ENCODE assay signal across 8 cellular contexts in genomic region chr16:2867987-2868789, GRCh38. TPM values are rescaled to one million over a fixed set of nuclear protein-coding genes. Genes with fewer than 3 reads are reported as not detected.
DNase-seq lines count a peak whose midpoint lies in the region; FAIRE-seq and TF ChIP-seq lines count a peak whose summit lies in the region.

No MANE protein-coding gene starts in this region.

- H2BK12ac ChIP-seq in H9 (ENCODE audit: insufficient read length, low read depth, low read length) (no peak overlapping the region), neuronal stem cell (ENCODE audit: low read length) (no peak overlapping the region)

- no peak overlapping the region for H3T11ph ChIP-seq in H9 (ENCODE audit: low read length)

- H3K4me2 ChIP-seq in H9 (ENCODE audit: insufficient read depth, insufficient read length, low read length) (peak overlapping the region; percentile 48), MM.1S (ENCODE audit: low read depth, low read length) (peak overlapping the region; percentile 97), neuronal stem cell (ENCODE audit: insufficient read depth, low read length, poor library complexity, severe bottlenecking) (peak overlapping the region; percentile 85)

- H2AK5ac ChIP-seq in H9 (ENCODE audit: insufficient read length, low read length) (no peak overlapping the region), neuronal stem cell (ENCODE audit: low read depth, low read length) (no peak overlapping the region)

- H3K56ac ChIP-seq in H9 (ENCODE audit: insufficient read length, low read depth, low read length): no peak overlapping the region

- 0 out of 4 replicates have a peak, but pooled peaks cover 0 to 3% of the 10 kb centered on the region in 2 experiments for H3K4me1 Mint-ChIP-seq in H9

- no peaks in the 10 kb centered on the region; a peak in 1 of 7 replicates for H3K36me3 Mint-ChIP-seq in H9 (ENCODE audit: insufficient read depth in 1 of 3, low read depth in 3 of 3)

- H2BK120ac ChIP-seq in H9 (ENCODE audit: low read depth, low read length, poor library complexity, severe bottlenecking) (no peak overlapping the region), neuronal stem cell (ENCODE audit: low read depth, low read length) (no peak overlapping the region)

- H2BK20ac ChIP-seq in H9 (ENCODE audit: low read depth, low read length, poor library complexity, severe bottlenecking): no peak overlapping the region

- WGBS in H9 (ENCODE audit: extremely low coverage, insufficient read length, low lambda C conversion rate): no CpG with 5 or more reads among the region's 45 CpGs
- WGBS in neuronal stem cell (ENCODE audit: extremely low coverage in 2 of 2, insufficient read length in 2 of 2, insufficient replicate concordance in 1 of 2), 2 donors: no CpG with 5 or more reads among the region's 45 CpGs

- H3K23ac ChIP-seq in H9 (ENCODE audit: insufficient read length, low read depth, low read length) (no peak overlapping the region), neuronal stem cell (ENCODE audit: low read depth, low read length, poor library complexity) (peak overlapping the region; percentile 87)

- peak overlapping the region; percentile 68 to 95 (median 79); a peak in 5 of 7 replicates for H3K27ac Mint-ChIP-seq in H9

- peak; percentile 91 for DNase-seq in G401 (ENCODE audit: low spot score)
- peak; percentile 95 for DNase-seq in H9
- DNase-seq in MM.1S: peak; percentile 90
- peak; percentile 91 for DNase-seq in SIG-M5 treated with dmso at 0.1 percent for 504 hours (lab: John Stamatoyannopoulos, UW; ENCODE audit: unreplicated experiment)
- DNase-seq in activated naive CD4-positive, alpha-beta T cell treated with Interleukin-2 at 50 U/mL for 16 hours: peak; percentile 98
- peak; percentile 90 to 98 for DNase-seq in frontal cortex (ENCODE audit: low spot score in 2 of 2)
- peak; percentile 86 for DNase-seq in neuronal stem cell (ENCODE audit: low spot score)

- H3K9me3 Mint-ChIP-seq in H9: no peaks in the 10 kb centered on the region

- H3K23me2 ChIP-seq in H9 (ENCODE audit: insufficient read length, low read depth, low read length, poor library complexity, severe bottlenecking): peaks cover 2% of the 10 kb centered on the region

- H2AFZ ChIP-seq in H9 (ENCODE audit: low read length) (no peak overlapping the region), MM.1S (ENCODE audit: low read length) (peak overlapping the region; percentile 97), neuronal stem cell (ENCODE audit: low read length) (peak overlapping the region; percentile 98)

- H4K91ac ChIP-seq in H9 (ENCODE audit: insufficient read length, low read depth, low read length) (no peak overlapping the region), neuronal stem cell (ENCODE audit: low read depth, low read length, poor library complexity) (no peak overlapping the region)

- H3K4me3 ChIP-seq in MM.1S (ENCODE audit: low read length): peak overlapping the region; percentile 77
- peak overlapping the region; percentile 59 to 80 for H3K4me3 ChIP-seq in neuronal stem cell (ENCODE audit: low read length in 2 of 2)
- peak overlapping the region; percentile 68 to 89 (median 84) for H3K4me3 ChIP-seq in subcutaneous abdominal adipose tissue (ENCODE audit: low read depth in 1 of 5, low read length in 5 of 5)

- H3K18ac ChIP-seq in H9 (ENCODE audit: insufficient read length, low read depth, low read length) (peak overlapping the region; percentile 85), neuronal stem cell (ENCODE audit: low read length) (peak overlapping the region; percentile 94)

- H3K27ac ChIP-seq in H9 (ENCODE audit: insufficient read length, low read depth, low read length): no peak overlapping the region
- peak overlapping the region; percentile 56; the same call in 1 of the 2 replicates for H3K27ac ChIP-seq in MM.1S (ENCODE audit: low read length)
- peak overlapping the region; percentile 35 for H3K27ac ChIP-seq in neuronal stem cell (replicated peaks; ENCODE audit: low read length)
- peak overlapping the region; percentile 84 for H3K27ac ChIP-seq in subcutaneous abdominal adipose tissue (ENCODE audit: low read depth, low read length)

- no peaks in the 10 kb centered on the region for H3K79me2 ChIP-seq in H9 (ENCODE audit: insufficient read depth, low read length)
- H3K79me2 ChIP-seq in MM.1S (ENCODE audit: low read length): no peaks in the 10 kb centered on the region

- H2BK5ac ChIP-seq in H9 (ENCODE audit: insufficient read length, low read length) (no peak overlapping the region), neuronal stem cell (ENCODE audit: low read length) (no peak overlapping the region)

- TF ChIP-seq CTCF in H9 (conservative IDR thresholded peaks at IDR 0.05) (peak; percentile 99), MM.1S (IDR thresholded peaks at IDR 0.05; ENCODE audit: low read length) (peak; percentile 94)

- in situ Hi-C loops in G401 (cut with HindIII; ENCODE audit: low sequenced_read_pairs): no loop called here

- no peak overlapping the region for H4K5ac ChIP-seq in H9 (ENCODE audit: insufficient read length, low read depth, low read length)

- peaks cover 3% of the 10 kb centered on the region; the same call in 1 of the 2 replicates for H3K27me3 ChIP-seq in H9 (ENCODE audit: insufficient read depth, low read length)
- H3K27me3 ChIP-seq in MM.1S (replicated peaks; ENCODE audit: insufficient read depth, low read length): peaks cover 58% of the 10 kb centered on the region
- H3K27me3 ChIP-seq in neuronal stem cell (ENCODE audit: control insufficient read depth in 3 of 3, insufficient read depth in 3 of 3, low read depth in 1 of 3, low read length in 3 of 3): peaks cover 3 to 27% (median 23%) of the 10 kb centered on the region in 3 experiments
- peaks cover 0 to 9% (median 3%) of the 10 kb centered on the region in 5 donors for H3K27me3 ChIP-seq in subcutaneous abdominal adipose tissue (ENCODE audit: control insufficient read depth in 5 of 5, insufficient read depth in 4 of 5, low read length in 5 of 5)

- H3K79me1 ChIP-seq in H9 (ENCODE audit: insufficient read depth, low read depth, low read length, poor library complexity, severe bottlenecking) (no peaks in the 10 kb centered on the region), neuronal stem cell (ENCODE audit: low read depth, low read length) (no peaks in the 10 kb centered on the region)

- 0 out of 2 replicates have a peak, but pooled peaks cover 2% of the 10 kb centered on the region for H3F3A ChIP-seq in MM.1S (ENCODE audit: insufficient read depth, low read length)

- H4K20me1 ChIP-seq in H9 (ENCODE audit: control insufficient read depth, insufficient read depth, insufficient read length) (no peaks in the 10 kb centered on the region), MM.1S (ENCODE audit: insufficient read depth, low read length) (no peaks in the 10 kb centered on the region)

- H3K4me1 ChIP-seq in H9 (ENCODE audit: insufficient read depth, low read length): no peaks in the 10 kb centered on the region
- H3K4me1 ChIP-seq in MM.1S (ENCODE audit: low read length): no peaks in the 10 kb centered on the region
- peaks cover 0 to 3% of the 10 kb centered on the region in 2 donors for H3K4me1 ChIP-seq in neuronal stem cell (ENCODE audit: control insufficient read depth in 2 of 2, insufficient read depth in 1 of 2, low read depth in 1 of 2, low read length in 2 of 2)
- H3K4me1 ChIP-seq in subcutaneous abdominal adipose tissue (ENCODE audit: control insufficient read depth in 5 of 5, insufficient read depth in 5 of 5, low read length in 5 of 5): peaks cover 0 to 11% (median 8%) of the 10 kb centered on the region in 5 donors

- H2BK15ac ChIP-seq in H9 (ENCODE audit: low read depth, low read length) (no peak overlapping the region), neuronal stem cell (ENCODE audit: low read length) (peak overlapping the region; percentile 69)

- no peak overlapping the region for H4K8ac ChIP-seq in H9 (replicated peaks; ENCODE audit: insufficient read length, low read depth, low read length)
- H4K8ac ChIP-seq in neuronal stem cell (ENCODE audit: low read depth, low read length): peak overlapping the region; percentile 72

- FAIRE-seq in frontal cortex (lab: Jason Lieb, UNC): no peak

- H3K36me3 ChIP-seq in MM.1S (replicated peaks; ENCODE audit: insufficient read depth, low read length) (no peaks in the 10 kb centered on the region), neuronal stem cell (replicated peaks in 1 of 2; ENCODE audit: control insufficient read depth in 2 of 2, insufficient read depth in 2 of 2, low read length in 2 of 2) (no peaks in the 10 kb centered on the region), subcutaneous abdominal adipose tissue (ENCODE audit: control insufficient read depth in 5 of 5, insufficient read depth in 5 of 5, low read length in 5 of 5) (no peaks in the 10 kb centered on the region)

- H3K4ac ChIP-seq in H9 (ENCODE audit: low read depth, low read length): no peak overlapping the region
- H3K4ac ChIP-seq in neuronal stem cell (ENCODE audit: low read length): no peak overlapping the region

- H3K9ac ChIP-seq in H9 (ENCODE audit: extremely low read depth, insufficient read length, low read length) (no peak overlapping the region), MM.1S (ENCODE audit: low read length) (peak overlapping the region; percentile 78), neuronal stem cell (ENCODE audit: low read depth, low read length, poor library complexity) (peak overlapping the region; percentile 87), subcutaneous abdominal adipose tissue (ENCODE audit: low read length in 5 of 5) (peak overlapping the region in 4 of 5 donors; percentile 79 to 83 (median 82))

- H3K9me2 ChIP-seq in MM.1S (replicated peaks; ENCODE audit: insufficient read depth, low read length): no peaks in the 10 kb centered on the region

- peaks cover 73% of the 10 kb centered on the region for H3K27me3 Mint-ChIP-seq in H9 (ENCODE audit: low read depth)

- peak overlapping the region; percentile 77; the same call in 1 of the 2 replicates for H3K14ac ChIP-seq in H9 (ENCODE audit: insufficient read depth, low read length)
- no peak overlapping the region for H3K14ac ChIP-seq in neuronal stem cell (ENCODE audit: low read length)

- H3K9me3 ChIP-seq in H9 (ENCODE audit: control insufficient read depth, low read depth, low read length) (no peaks in the 10 kb centered on the region), MM.1S (replicated peaks; ENCODE audit: insufficient read depth, low read length) (no peaks in the 10 kb centered on the region), neuronal stem cell (replicated peaks in 1 of 2; ENCODE audit: control insufficient read depth in 2 of 2, insufficient read depth in 1 of 2, low read depth in 1 of 2, low read length in 2 of 2) (peaks cover 0 to 2% of the 10 kb centered on the region in 2 donors), subcutaneous abdominal adipose tissue (ENCODE audit: control insufficient read depth in 5 of 5, low read length in 5 of 5) (no peaks in the 10 kb centered on the region)

- peak overlapping the region; percentile 79 to 83 for H3K4me3 Mint-ChIP-seq in H9

RNA-seq across cellular contexts. Expression of gene PRSS22, which starts 10.2 kb away (rescaled TPM):
- total RNA-seq in G401 (2014; rRNA removed; shearing (Covaris generic)): not detected in 2 replicates
- total RNA-seq in H9 (2021) (1.9 and 2.4 TPM in 2 replicates), frontal cortex (not detected)
- polyA plus RNA-seq in neuronal stem cell (2013, experiment 1 of 2): not detected
- polyA plus RNA-seq in neuronal stem cell (2013, experiment 2 of 2): not detected

RNA-seq across cellular contexts. Expression of gene FLYWCH2, which starts 14.8 kb away (rescaled TPM):
- 91.6 and 137 TPM in 2 replicates for total RNA-seq in G401 (2014; rRNA removed; shearing (Covaris generic))
- total RNA-seq in H9 (2021) (16.5 and 20.9 TPM in 2 replicates), frontal cortex (46.5 TPM)
- 25.5 TPM for polyA plus RNA-seq in neuronal stem cell (2013, experiment 1 of 2)
- polyA plus RNA-seq in neuronal stem cell (2013, experiment 2 of 2): 24.0 TPM

RNA-seq across cellular contexts. Expression of gene ZG16B, which starts 38.1 kb away (rescaled TPM):
- not detected in 2 replicates for total RNA-seq in G401 (2014; rRNA removed; shearing (Covaris generic))
- not detected in 2 replicates for total RNA-seq in H9 (2021)
- total RNA-seq in frontal cortex: not detected
- not detected for polyA plus RNA-seq in neuronal stem cell (2013, experiment 1 of 2)
- not detected for polyA plus RNA-seq in neuronal stem cell (2013, experiment 2 of 2)

RNA-seq across cellular contexts. Expression of gene FLYWCH1, which starts 43.5 kb away (rescaled TPM):
- 51.8 and 52.7 TPM in 2 replicates for total RNA-seq in G401 (2014; rRNA removed; shearing (Covaris generic))
- 12.5 and 13.0 TPM in 2 replicates for total RNA-seq in H9 (2021)
- total RNA-seq in frontal cortex: 22.8 TPM
- 8.3 TPM for polyA plus RNA-seq in neuronal stem cell (2013, experiment 1 of 2)
- polyA plus RNA-seq in neuronal stem cell (2013, experiment 2 of 2): 8.3 TPM

RNA-seq across cellular contexts. Expression of gene PRSS21, which starts 51.2 kb away (rescaled TPM):
- not detected in 2 replicates for total RNA-seq in G401 (2014; rRNA removed; shearing (Covaris generic))
- total RNA-seq in H9 (2021): not detected in 2 replicates
- total RNA-seq in frontal cortex: not detected
- not detected for polyA plus RNA-seq in neuronal stem cell (2013, experiment 1 of 2)
- not detected for polyA plus RNA-seq in neuronal stem cell (2013, experiment 2 of 2)
